Comparison of ENCODE assay signal across 26 cellular contexts in the genomic region with DNA sequence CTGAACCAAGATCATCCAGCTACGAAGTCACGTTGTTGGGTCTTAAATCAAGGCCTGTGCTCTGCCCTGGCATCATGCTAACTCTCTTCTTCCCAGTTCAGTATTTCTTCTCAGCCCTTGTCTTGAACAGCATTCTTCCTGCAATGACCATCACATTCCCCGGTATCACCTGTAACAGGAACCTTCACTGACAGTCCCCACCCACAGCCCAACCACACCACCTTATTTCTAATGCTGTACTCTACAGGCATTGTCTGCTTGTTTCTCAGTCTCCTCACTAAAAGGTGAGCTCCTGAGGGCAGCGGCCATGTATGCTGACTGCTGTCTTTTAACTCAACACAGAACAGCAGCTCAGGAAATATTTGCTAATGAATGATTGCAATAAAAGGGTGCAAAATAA. TPM values are rescaled to one million over a fixed set of nuclear protein-coding genes. Genes with fewer than 3 reads are reported as not detected.
DNase-seq lines count a peak whose midpoint lies in the region; ATAC-seq, FAIRE-seq and TF ChIP-seq lines count a peak whose summit lies in the region.
"Had no signal": no experiment of that assay in that cellular context is flagged by ENCODE, and none has a peak within 500 bp of the region (broad histone marks: within the 10 kb centered on the region; RNA-seq: fewer than 3 reads in every experiment).

No MANE protein-coding gene starts in this region.

- no peak overlapping the region for H3K4ac ChIP-seq in H9 (ENCODE audit: low read depth, low read length)
- no peak overlapping the region for H3K4ac ChIP-seq in H1 (replicated peaks; ENCODE audit: insufficient read length, low read depth, low read length)

- H3K27me3 ChIP-seq in H9 (ENCODE audit: insufficient read depth, low read length), result no peaks in the 10 kb centered on the region
- no peaks in the 10 kb centered on the region for H3K27me3 ChIP-seq in H1 (replicated peaks in 1 of 4; ENCODE audit: control insufficient read depth in 3 of 4, extremely low read depth in 1 of 4, insufficient read depth in 3 of 4, low read length in 3 of 4)
- H3K27me3 ChIP-seq: BE2C; BLaER1 treated with 17β-estradiol and CSF1 and Interleukin-3, amounts not matched to agents 10 nM and 100 nM had no signal

- H4K8ac ChIP-seq in H9 (replicated peaks; ENCODE audit: insufficient read length, low read depth, low read length), result no peak overlapping the region
- no peak overlapping the region for H4K8ac ChIP-seq in H1 (ENCODE audit: extremely low read depth, insufficient read depth, low read length)

- H4K91ac ChIP-seq in H9 (ENCODE audit: insufficient read length, low read depth, low read length) (no peak overlapping the region), H1 (replicated peaks; ENCODE audit: insufficient read length, low read length) (no peak overlapping the region)

- no peak for TF ChIP-seq EP300 in H1 (IDR thresholded peaks at IDR 0.05; ENCODE audit: borderline replicate concordance in 1 of 2, low read depth in 2 of 2, low read length in 2 of 2)

- H4K20me1 ChIP-seq in H9 (ENCODE audit: control insufficient read depth, insufficient read depth, insufficient read length) (no peaks in the 10 kb centered on the region), H1 (replicated peaks in 1 of 2; ENCODE audit: control insufficient read depth in 1 of 2, insufficient read depth in 2 of 2, low read length in 2 of 2) (no peaks in the 10 kb centered on the region)
- H4K20me1 ChIP-seq: BLaER1 treated with 17β-estradiol and CSF1 and Interleukin-3, amounts not matched to agents 10 nM and 100 nM had no signal

- H2BK15ac ChIP-seq in H9 (ENCODE audit: low read depth, low read length) (no peak overlapping the region), H1 (ENCODE audit: low read length) (no peak overlapping the region)

- DNase-seq in H9 (peak; percentile 36), H1 (ENCODE audit: low read depth in 1 of 2, low spot score in 2 of 2) (no peak), iPS DF 19.7 (ENCODE audit: low read depth, low spot score) (peak; percentile 23), globus pallidus (ENCODE audit: low spot score) (no peak), H54 (ENCODE audit: insufficient read length, low spot score) (no peak)
- DNase-seq: 8988T; ACHN; AML-193; BE2C; CD4-positive, alpha-beta T cell; CD8-positive, alpha-beta memory T cell; DMS53; DMS79 treated with DMSO at 0.1 percent for 48 hours; GF-D8; GM23248; H7 had no signal

- no peak for ATAC-seq in GM19324 (IDR thresholded peaks at IDR 0.05; ENCODE audit: low FRiP score, unreplicated experiment)
- ATAC-seq in GM19467 (IDR thresholded peaks at IDR 0.05; ENCODE audit: unreplicated experiment), result no peak
- ATAC-seq: A549, HCT116 had no signal

- H2BK12ac ChIP-seq in H9 (ENCODE audit: insufficient read length, low read depth, low read length), result no peak overlapping the region
- no peak overlapping the region for H2BK12ac ChIP-seq in H1 (ENCODE audit: low read depth, low read length)

- TF ChIP-seq CTCF in H9 (conservative IDR thresholded peaks at IDR 0.05), result no peak
- TF ChIP-seq CTCF in H1 (IDR thresholded peaks at IDR 0.05; ENCODE audit: control extremely low read depth in 1 of 3, insufficient read depth in 1 of 3, low read depth in 1 of 3, low read length in 3 of 3), result no peak

- no peaks in the 10 kb centered on the region for H3K36me3 ChIP-seq in H1 (ENCODE audit: control insufficient read depth in 2 of 4, insufficient read depth in 4 of 4, low read length in 3 of 4)
- H3K36me3 ChIP-seq: BE2C had no signal

- WGBS in H9 (ENCODE audit: extremely low coverage, insufficient read length, low lambda C conversion rate), result no CpG with 5 or more reads among the region's 4 CpGs
- WGBS in H1 (ENCODE audit: extremely low coverage in 1 of 2, insufficient coverage in 1 of 2, insufficient read length in 1 of 2, insufficient replicate concordance in 2 of 2, low coverage in 1 of 2, low lambda C conversion rate in 2 of 2, missing lambda C conversion rate in 1 of 2), 2 experiments, result 87% methylated on average over 4 of the region's 4 CpGs; no CpG with 5 or more reads in 1 of the 2 experiments

- H3K9ac ChIP-seq in H9 (ENCODE audit: extremely low read depth, insufficient read length, low read length), result no peak overlapping the region
- H3K9ac ChIP-seq in H1 (replicated peaks in 1 of 4; ENCODE audit: extremely low read depth in 1 of 4, low read depth in 3 of 4, low read length in 3 of 4), result no peak overlapping the region
- H3K9ac ChIP-seq: BLaER1 treated with 17β-estradiol and CSF1 and Interleukin-3, amounts not matched to agents 10 nM and 100 nM; GM23248 had no signal

- H3K27me3 Mint-ChIP-seq in H9 (ENCODE audit: low read depth), result no peaks in the 10 kb centered on the region
- H3K27me3 Mint-ChIP-seq: CD4-positive, alpha-beta T cell; CD8-positive, alpha-beta memory T cell had no signal

- H3K18ac ChIP-seq in H9 (ENCODE audit: insufficient read length, low read depth, low read length), result no peak overlapping the region
- H3K18ac ChIP-seq in H1 (ENCODE audit: extremely low read depth, low read length), result no peak overlapping the region

- no peaks in the 10 kb centered on the region for H3K23me2 ChIP-seq in H9 (ENCODE audit: insufficient read length, low read depth, low read length, poor library complexity, severe bottlenecking)
- H3K23me2 ChIP-seq in H1 (ENCODE audit: low read depth, low read length), result no peaks in the 10 kb centered on the region

- peak overlapping the region in 1 of 3 experiments; percentile 15; a peak in 2 of 7 replicates for H3K27ac Mint-ChIP-seq in H9
- H3K27ac Mint-ChIP-seq: CD14-positive monocyte; CD4-positive, alpha-beta T cell; CD8-positive, alpha-beta memory T cell had no signal

- H2BK5ac ChIP-seq in H9 (ENCODE audit: insufficient read length, low read length) (no peak overlapping the region), H1 (ENCODE audit: low read depth, low read length) (no peak overlapping the region)

- H3K4me3 ChIP-seq in H1 (ENCODE audit: extremely low read depth in 1 of 4, insufficient read depth in 2 of 4, low read depth in 3 of 4, low read length in 4 of 4), result no peak overlapping the region
- H3K4me3 ChIP-seq: A549; BLaER1 treated with 17β-estradiol and CSF1 and Interleukin-3, amounts not matched to agents 10 nM and 100 nM; GM23248 had no signal

- H3K4me3 Mint-ChIP-seq in H9, result no peak overlapping the region; a peak in 1 of 5 replicates
- H3K4me3 Mint-ChIP-seq: CD14-positive monocyte; CD4-positive, alpha-beta T cell; CD8-positive, alpha-beta memory T cell had no signal

- H2BK20ac ChIP-seq in H9 (ENCODE audit: low read depth, low read length, poor library complexity, severe bottlenecking), result no peak overlapping the region
- H2BK20ac ChIP-seq in H1 (ENCODE audit: low read length), result no peak overlapping the region

- H3K4me1 ChIP-seq in H9 (ENCODE audit: insufficient read depth, low read length) (peaks cover 5% of the 10 kb centered on the region; the same call in 1 of the 2 replicates), H1 (replicated peaks in 1 of 4; ENCODE audit: control insufficient read depth in 3 of 4, insufficient read depth in 4 of 4, low read length in 3 of 4) (peaks cover 0 to 6% (median 3%) of the 10 kb centered on the region in 4 experiments; a peak in 4 of 7 replicates)
- H3K4me1 ChIP-seq: A549, BE2C had no signal

- H3K9me3 Mint-ChIP-seq in H9, result peaks cover 5 to 7% of the 10 kb centered on the region in 2 experiments

- TF ChIP-seq POLR2A in H1 (IDR thresholded peaks at IDR 0.05; ENCODE audit: control extremely low read depth in 1 of 2, low read depth in 2 of 2, low read length in 2 of 2), result no peak
- no peak for TF ChIP-seq POLR2A in H54 (IDR thresholded peaks at IDR 0.05; ENCODE audit: low read depth, low read length)

- peaks cover 7 to 9% (median 8%) of the 10 kb centered on the region in 3 experiments for H3K36me3 Mint-ChIP-seq in H9 (ENCODE audit: insufficient read depth in 1 of 3, low read depth in 3 of 3)
- H3K36me3 Mint-ChIP-seq: CD14-positive monocyte had no signal

- H2AFZ ChIP-seq in H9 (ENCODE audit: low read length), result no peak overlapping the region
- no peak overlapping the region for H2AFZ ChIP-seq in H1 (ENCODE audit: low read length)
- H2AFZ ChIP-seq: GM23248 had no signal

- H3K79me2 ChIP-seq in H9 (ENCODE audit: insufficient read depth, low read length) (0 out of 2 replicates have a peak, but pooled peaks cover 2% of the 10 kb centered on the region), H1 (ENCODE audit: control insufficient read depth in 1 of 2, insufficient read depth in 2 of 2, low read length in 2 of 2) (no peaks in the 10 kb centered on the region)

- no peak overlapping the region for H3T11ph ChIP-seq in H9 (ENCODE audit: low read length)

- H4K5ac ChIP-seq in H9 (ENCODE audit: insufficient read length, low read depth, low read length), result no peak overlapping the region
- no peak overlapping the region for H4K5ac ChIP-seq in H1 (ENCODE audit: insufficient read length, low read depth, low read length)

- FAIRE-seq in H1 (lab: Jason Lieb, UNC), result peak; percentile 39
- no peak for FAIRE-seq in H54 (lab: Jason Lieb, UNC)
- FAIRE-seq: A549, GM12891, GM18507 had no signal

- H2BK120ac ChIP-seq in H9 (ENCODE audit: low read depth, low read length, poor library complexity, severe bottlenecking) (no peak overlapping the region), H1 (replicated peaks; ENCODE audit: low read depth, low read length) (no peak overlapping the region)

- H3K79me1 ChIP-seq in H9 (ENCODE audit: insufficient read depth, low read depth, low read length, poor library complexity, severe bottlenecking) (no peaks in the 10 kb centered on the region), H1 (ENCODE audit: low read depth, low read length) (no peaks in the 10 kb centered on the region)

- H3K27ac ChIP-seq in H9 (ENCODE audit: insufficient read length, low read depth, low read length) (no peak overlapping the region), H1 (ENCODE audit: low read depth, low read length) (no peak overlapping the region)
- H3K27ac ChIP-seq: A549; BLaER1 treated with 17β-estradiol and CSF1 and Interleukin-3, amounts not matched to agents 10 nM and 100 nM; GM23248 had no signal

- CTCF ChIA-PET in H1 (lab: Charles Lee; ENCODE audit: partially characterized antibody), result interaction anchor here (1.5 kb wide), 1 partner anchor 9 kb away, joined by 4 read pairs; no protein-coding TSS in a partner anchor

- H3K4me1 Mint-ChIP-seq in H9, result peaks cover 19 to 20% of the 10 kb centered on the region in 2 experiments
- H3K4me1 Mint-ChIP-seq: CD14-positive monocyte; CD8-positive, alpha-beta memory T cell had no signal

- POLR2A ChIA-PET in H1 (lab: Charles Lee; ENCODE audit: partially characterized antibody), result interaction anchor here (0.5 kb wide), 1 partner anchor 62 kb away, joined by 3 read pairs; no protein-coding TSS in a partner anchor

- 0 out of 4 replicates have a peak, but pooled peaks of 1 of the 2 experiments have one; percentile 1 for TF ChIP-seq RAD21 in H1 (IDR thresholded peaks at IDR 0.05 in 1 of 2, conservative IDR thresholded peaks at IDR 0.05 in 1 of 2; ENCODE audit: low read depth in 2 of 2, low read length in 2 of 2)

- H3K4me2 ChIP-seq in H9 (ENCODE audit: insufficient read depth, insufficient read length, low read length), result no peak overlapping the region
- no peak overlapping the region for H3K4me2 ChIP-seq in H1 (ENCODE audit: insufficient read depth in 1 of 2, low read depth in 2 of 2, low read length in 2 of 2)
- H3K4me2 ChIP-seq: A549; BLaER1 treated with 17β-estradiol and CSF1 and Interleukin-3, amounts not matched to agents 10 nM and 100 nM had no signal

- no peak overlapping the region for H3K14ac ChIP-seq in H9 (ENCODE audit: insufficient read depth, low read length)
- H3K14ac ChIP-seq in H1 (ENCODE audit: insufficient read length), result no peak overlapping the region

- H3K56ac ChIP-seq in H9 (ENCODE audit: insufficient read length, low read depth, low read length) (no peak overlapping the region), H1 (replicated peaks; ENCODE audit: insufficient read length, low read depth, low read length) (no peak overlapping the region)

- H3K9me3 ChIP-seq in H9 (ENCODE audit: control insufficient read depth, low read depth, low read length) (no peaks in the 10 kb centered on the region), H1 (ENCODE audit: insufficient read depth in 2 of 2, low read depth in 1 of 2, low read length in 1 of 2) (no peaks in the 10 kb centered on the region)
- H3K9me3 ChIP-seq: A549, BE2C had no signal

- no peak overlapping the region for H3K23ac ChIP-seq in H9 (ENCODE audit: insufficient read length, low read depth, low read length)
- H3K23ac ChIP-seq in H1 (ENCODE audit: insufficient read length), result no peak overlapping the region

- H2AK5ac ChIP-seq in H9 (ENCODE audit: insufficient read length, low read length) (no peak overlapping the region), H1 (ENCODE audit: low read depth, low read length) (peak overlapping the region; percentile 41; the same call in 1 of the 2 replicates)

RNA-seq across cellular contexts. Expression of a gene that starts 54.0 kb away (rescaled TPM):
- 9.2 and 9.3 TPM in 2 replicates for total RNA-seq in H9 (2021)
- 9.9 and 11.8 TPM in 2 replicates for total RNA-seq in H1 (2021; fragmentation: NEBNext Ultra II Directional; extraction: Animal tissue kit (Norgen Biotek cat#: 25700))
- polyA plus RNA-seq in H1 (2011; rRNA removed), result 4.4 and 5.8 TPM in 2 replicates
- polyA plus RNA-seq in H1 (2011; cell fraction: cytosol; rRNA removed), result 3.8 TPM
- polyA plus RNA-seq in H1 (2011; cell fraction: nucleus; rRNA removed), result 8.2 TPM
- 3.9 to 5.7 TPM (median 4.8 TPM) in 4 replicates for polyA plus RNA-seq in H1 (2012, experiment 1 of 2)
- 2.2 TPM for polyA plus RNA-seq in H1 (2012, experiment 2 of 2)
- polyA plus RNA-seq in H1 (2013, experiment 1 of 2), result 8.7 TPM
- polyA plus RNA-seq in H1 (2013, experiment 2 of 2), result 9.0 TPM
- polyA minus RNA-seq in H1 (2011; rRNA and poly(A)+ RNA removed), result 6.2 and 6.4 TPM in 2 replicates
- 5.0 TPM for polyA minus RNA-seq in H1 (2011; cell fraction: cytosol; rRNA and poly(A)+ RNA removed)
- polyA minus RNA-seq in H1 (2011; cell fraction: nucleus; rRNA and poly(A)+ RNA removed), result 24.9 TPM
- total RNA-seq: Daoy, G401 had no signal
- polyA plus RNA-seq: A549, CD14-positive monocyte had no signal

Comparison
In these comparisons a context has a peak if more than half of its experiments do, and no peak if none do; other contexts are left out.
1. DNase-seq: peak in H9 (single experiment) and iPS DF 19.7 (single experiment); none in H1 (0 of 2), globus pallidus (single experiment) and H54 (single experiment).